In genomic region chr14:63478024-63478423, GRCh38 we compare ENCODE assay signal across 9 cellular contexts.
DNase-seq lines count a peak whose midpoint lies in the region; ATAC-seq and TF ChIP-seq lines count a peak whose summit lies in the region.
"Had no signal": no experiment of that assay in that cellular context is flagged by ENCODE, and none has a peak within 500 bp of the region (broad histone marks: within the 10 kb centered on the region; RNA-seq: fewer than 3 reads in every experiment).

No MANE protein-coding gene starts in this region.

- no peak overlapping the region for H3K4me3 ChIP-seq in BE2C (ENCODE audit: low read depth, low read length)

- no peak for TF ChIP-seq CTCF in BE2C (IDR thresholded peaks at IDR 0.05; ENCODE audit: low read depth, low read length)

- H3K9me3 ChIP-seq in BE2C: no peaks in the 10 kb centered on the region

- no peaks in the 10 kb centered on the region for H3K9me3 Mint-ChIP-seq in T-helper 1 cell treated with Interleukin-12 subunit alpha and Interleukin-12 subunit beta and Interleukin-4 antibody, amounts not matched to agents 30 μg/mL and 1 μg/mL, for 36 hours
- no peaks in the 10 kb centered on the region for H3K9me3 Mint-ChIP-seq in stimulated activated effector memory CD8-positive, alpha-beta T cell treated with anti-CD3 and anti-CD28 coated beads, Interleukin-12 subunit alpha, Interleukin-12 subunit beta, amount 100 ng/mL, for 72 hours

- H3K27me3 ChIP-seq in BE2C: no peaks in the 10 kb centered on the region

- H3K36me3 ChIP-seq in BE2C: no peaks in the 10 kb centered on the region

- peak; percentile 37 for DNase-seq in activated CD4-positive, alpha-beta T cell treated with anti-CD3 and anti-CD28 coated beads for 48 hours
- no peak for DNase-seq in activated CD4-positive, alpha-beta T cell treated with anti-CD3 and anti-CD28 coated beads for 4 hours
- peak in 1 of 2 donors; percentile 15 for DNase-seq in stimulated activated effector memory CD8-positive, alpha-beta T cell treated with anti-CD3 and anti-CD28 coated beads, Interleukin-12 subunit alpha, Interleukin-12 subunit beta, amount 100 ng/mL, for 72 hours (ENCODE audit: low spot score in 2 of 2)
- DNase-seq in NCI-H774 (lab: John Stamatoyannopoulos, UW) (no peak), BE2C (no peak), foreskin melanocyte (no peak)

- H3K4me3 Mint-ChIP-seq in T-helper 1 cell treated with Interleukin-12 subunit alpha and Interleukin-12 subunit beta and Interleukin-4 antibody, amounts not matched to agents 30 μg/mL and 1 μg/mL, for 36 hours: peak overlapping the region; percentile 69
- H3K4me3 Mint-ChIP-seq in stimulated activated effector memory CD8-positive, alpha-beta T cell treated with anti-CD3 and anti-CD28 coated beads, Interleukin-12 subunit alpha, Interleukin-12 subunit beta, amount 100 ng/mL, for 72 hours: no peak overlapping the region

- peak overlapping the region; percentile 80 for H3K27ac Mint-ChIP-seq in T-helper 1 cell treated with Interleukin-12 subunit alpha and Interleukin-12 subunit beta and Interleukin-4 antibody, amounts not matched to agents 30 μg/mL and 1 μg/mL, for 36 hours
- no peak overlapping the region for H3K27ac Mint-ChIP-seq in stimulated activated effector memory CD8-positive, alpha-beta T cell treated with anti-CD3 and anti-CD28 coated beads, Interleukin-12 subunit alpha, Interleukin-12 subunit beta, amount 100 ng/mL, for 72 hours

- peaks cover 6% of the 10 kb centered on the region for H3K36me3 Mint-ChIP-seq in T-helper 1 cell treated with Interleukin-12 subunit alpha and Interleukin-12 subunit beta and Interleukin-4 antibody, amounts not matched to agents 30 μg/mL and 1 μg/mL, for 36 hours (ENCODE audit: low read depth)
- no peaks in the 10 kb centered on the region for H3K36me3 Mint-ChIP-seq in stimulated activated effector memory CD8-positive, alpha-beta T cell treated with anti-CD3 and anti-CD28 coated beads, Interleukin-12 subunit alpha, Interleukin-12 subunit beta, amount 100 ng/mL, for 72 hours

- peaks cover 22% of the 10 kb centered on the region for H3K4me1 ChIP-seq in BE2C

- H3K4me1 Mint-ChIP-seq in T-helper 1 cell treated with Interleukin-12 subunit alpha and Interleukin-12 subunit beta and Interleukin-4 antibody, amounts not matched to agents 30 μg/mL and 1 μg/mL, for 36 hours (ENCODE audit: low read depth): peaks cover 38% of the 10 kb centered on the region
- peaks cover 40% of the 10 kb centered on the region for H3K4me1 Mint-ChIP-seq in stimulated activated effector memory CD8-positive, alpha-beta T cell treated with anti-CD3 and anti-CD28 coated beads, Interleukin-12 subunit alpha, Interleukin-12 subunit beta, amount 100 ng/mL, for 72 hours

- no peaks in the 10 kb centered on the region for H3K27me3 Mint-ChIP-seq in T-helper 1 cell treated with Interleukin-12 subunit alpha and Interleukin-12 subunit beta and Interleukin-4 antibody, amounts not matched to agents 30 μg/mL and 1 μg/mL, for 36 hours (ENCODE audit: low read depth)

- ATAC-seq in HG02885 (IDR thresholded peaks at IDR 0.05; ENCODE audit: poor library complexity, unreplicated experiment): peak; percentile 89
- ATAC-seq in stimulated activated effector memory CD8-positive, alpha-beta T cell treated with anti-CD3 and anti-CD28 coated beads, Interleukin-12 subunit alpha, Interleukin-12 subunit beta, amount 100 ng/mL, for 72 hours: peak; percentile 98
- ATAC-seq: Panc1 had no signal
